7 cellular contexts compared by ENCODE assay signal in the genomic region with DNA sequence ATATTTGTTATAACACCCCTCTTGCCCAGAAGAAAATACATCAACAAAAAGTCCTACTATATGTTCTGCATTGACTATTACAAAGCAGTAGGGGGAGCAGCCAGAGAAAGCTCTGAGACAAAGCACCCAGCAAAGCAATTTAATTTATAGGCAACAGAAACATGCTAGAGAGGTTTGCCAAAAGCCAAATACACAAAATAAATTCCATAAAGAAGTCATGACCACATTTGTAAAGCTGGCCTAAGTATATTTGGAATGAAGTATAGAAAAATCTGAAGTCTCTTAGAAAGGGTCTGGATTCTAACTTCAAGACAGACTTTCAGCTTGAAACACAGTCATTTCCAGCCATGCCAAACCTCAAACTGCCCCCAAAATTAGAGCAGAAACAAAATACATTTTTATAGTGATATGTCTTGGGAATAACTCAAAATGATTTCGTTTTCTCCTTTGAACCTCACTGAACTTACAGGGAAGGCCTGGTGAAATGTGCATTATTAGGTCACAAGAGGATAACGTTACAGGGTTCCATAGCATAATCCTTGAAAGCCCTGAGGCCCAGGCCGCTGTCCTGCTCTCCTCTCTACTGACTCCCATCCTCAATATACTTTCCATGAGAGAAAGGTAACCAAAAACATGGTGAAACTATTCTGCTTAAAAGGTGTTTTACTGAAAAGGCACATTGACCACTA.
DNase-seq lines count a peak whose midpoint lies in the region; ATAC-seq and TF ChIP-seq lines count a peak whose summit lies in the region.

No MANE protein-coding gene starts in this region.

- DNase-seq in CD8-positive, alpha-beta memory T cell, result peak in 4 of 5 donors; percentile 8 to 50 (median 44)
- DNase-seq in GM13977 (ENCODE audit: low spot score), result peak; percentile 46
- peak; percentile 51 for DNase-seq in LoVo (ENCODE audit: low spot score)
- DNase-seq in activated CD8-positive, alpha-beta T cell treated with anti-CD3 and anti-CD28 coated beads for 36 hours, result peak; percentile 38
- no peak for DNase-seq in glutamatergic neuron
- DNase-seq in thoracic aorta (ENCODE audit: low spot score), result no peak

- no peaks in the 10 kb centered on the region for H3K9me3 ChIP-seq in CD8-positive, alpha-beta memory T cell (ENCODE audit: low read length)
- H3K9me3 ChIP-seq in thoracic aorta, result no peaks in the 10 kb centered on the region

- H3K27me3 ChIP-seq in CD8-positive, alpha-beta memory T cell (ENCODE audit: insufficient read depth, low read length, poor library complexity, severe bottlenecking), result no peaks in the 10 kb centered on the region
- H3K27me3 ChIP-seq in thoracic aorta (replicated peaks; ENCODE audit: insufficient read depth), result no peaks in the 10 kb centered on the region

- peak overlapping the region in 6 of 7 donors; percentile 20 to 92 (median 35) for H3K4me3 Mint-ChIP-seq in CD8-positive, alpha-beta memory T cell
- H3K4me3 Mint-ChIP-seq in activated CD8-positive, alpha-beta T cell treated with anti-CD3 and anti-CD28 coated beads for 36 hours, result peak overlapping the region; percentile 89
- no peak overlapping the region for H3K4me3 Mint-ChIP-seq in glutamatergic neuron (ENCODE audit: unreplicated experiment)

- CTCF ChIA-PET in CD8-positive, alpha-beta memory T cell (lab: Charles Lee), result interaction anchor here (0.6 to 4.9 kb wide), 20 partner anchors 13 to 153 kb away, joined by 3 to 73 read pairs (median 4); no protein-coding TSS in a partner anchor
- CTCF ChIA-PET in activated CD8-positive, alpha-beta T cell treated with anti-CD3 and anti-CD28 coated beads for 36 hours (lab: Charles Lee), result interaction anchor here (0.7 to 6.4 kb wide), 30 partner anchors 10 to 330 kb away, joined by 3 to 135 read pairs (median 5); no protein-coding TSS in a partner anchor

- TF ChIP-seq CTCF in GM13977 (IDR thresholded peaks at IDR 0.05; ENCODE audit: extremely low read depth, insufficient read depth, missing control alignments) (peak; percentile 58), glutamatergic neuron (IDR thresholded peaks at IDR 0.05; ENCODE audit: partially characterized antibody, unreplicated experiment) (peak; percentile 46), thoracic aorta (IDR thresholded peaks at IDR 0.05) (peak; percentile 36)
- TF ChIP-seq CTCF in activated CD8-positive, alpha-beta T cell treated with anti-CD3 and anti-CD28 coated beads for 36 hours (IDR thresholded peaks at IDR 0.05), result peak; percentile 85

- intact Hi-C loops in activated CD8-positive, alpha-beta T cell treated with anti-CD3 and anti-CD28 coated beads for 36 hours (cut with micrococcal nuclease), result loop anchor here (5.0 kb wide), 1 partner anchor 63 kb away; no protein-coding TSS in a partner anchor

- no peaks in the 10 kb centered on the region for H3K9me3 Mint-ChIP-seq in CD8-positive, alpha-beta memory T cell
- peaks cover 4% of the 10 kb centered on the region for H3K9me3 Mint-ChIP-seq in activated CD8-positive, alpha-beta T cell treated with anti-CD3 and anti-CD28 coated beads for 36 hours
- peaks cover under 1% of the 10 kb centered on the region for H3K9me3 Mint-ChIP-seq in glutamatergic neuron (ENCODE audit: unreplicated experiment)

- POLR2A ChIA-PET in CD8-positive, alpha-beta memory T cell (lab: Charles Lee), result interaction anchor here (0.8 kb wide), 1 partner anchor 93 kb away, joined by 4 read pairs; no protein-coding TSS in a partner anchor
- POLR2A ChIA-PET in activated CD8-positive, alpha-beta T cell treated with anti-CD3 and anti-CD28 coated beads for 36 hours (lab: Charles Lee), result interaction anchor here (1.4 to 4.3 kb wide), 4 partner anchors 34 to 147 kb away, joined by 3 to 17 read pairs (median 4); no protein-coding TSS in a partner anchor

- in situ Hi-C loops in GM13977 (cut with MboI; ENCODE audit: low pct_unique_long_range_greater_than_20kb, low sequenced_read_pairs, unreplicated experiment), result no loop called here

- no peaks in the 10 kb centered on the region for H3K36me3 ChIP-seq in CD8-positive, alpha-beta memory T cell (ENCODE audit: insufficient read depth, low read length)
- H3K36me3 ChIP-seq in thoracic aorta, result no peaks in the 10 kb centered on the region

- H3K27me3 Mint-ChIP-seq in CD8-positive, alpha-beta memory T cell, result peaks cover 0 to 1% of the 10 kb centered on the region in 2 donors
- H3K27me3 Mint-ChIP-seq in activated CD8-positive, alpha-beta T cell treated with anti-CD3 and anti-CD28 coated beads for 36 hours, result no peaks in the 10 kb centered on the region
- peaks cover 2% of the 10 kb centered on the region for H3K27me3 Mint-ChIP-seq in glutamatergic neuron (ENCODE audit: unreplicated experiment)

- peaks cover 57 to 81% (median 60%) of the 10 kb centered on the region in 3 donors for H3K4me1 Mint-ChIP-seq in CD8-positive, alpha-beta memory T cell
- H3K4me1 Mint-ChIP-seq in activated CD8-positive, alpha-beta T cell treated with anti-CD3 and anti-CD28 coated beads for 36 hours (ENCODE audit: low read depth), result peaks cover 43% of the 10 kb centered on the region
- H3K4me1 Mint-ChIP-seq in glutamatergic neuron (ENCODE audit: low read depth, unreplicated experiment), result no peaks in the 10 kb centered on the region

- peaks cover 30% of the 10 kb centered on the region for H3K4me1 ChIP-seq in CD8-positive, alpha-beta memory T cell (ENCODE audit: insufficient read depth, low read length)
- peaks cover 8 to 12% of the 10 kb centered on the region in 2 donors for H3K4me1 ChIP-seq in thoracic aorta (ENCODE audit: control insufficient read depth in 1 of 2, low read depth in 2 of 2)

- H3K4me3 ChIP-seq in CD8-positive, alpha-beta memory T cell (ENCODE audit: low read length), result peak overlapping the region; percentile 3
- no peak overlapping the region for H3K4me3 ChIP-seq in thoracic aorta

- peak overlapping the region in 7 of 8 donors; percentile 10 to 81 (median 44) for H3K27ac Mint-ChIP-seq in CD8-positive, alpha-beta memory T cell
- peak overlapping the region; percentile 85 for H3K27ac Mint-ChIP-seq in activated CD8-positive, alpha-beta T cell treated with anti-CD3 and anti-CD28 coated beads for 36 hours
- H3K27ac Mint-ChIP-seq in glutamatergic neuron (ENCODE audit: unreplicated experiment), result no peak overlapping the region

- ATAC-seq in activated CD8-positive, alpha-beta T cell treated with anti-CD3 and anti-CD28 coated beads for 36 hours, result peak; percentile 27
- ATAC-seq in thoracic aorta (ENCODE audit: insufficient number of reproducible peaks, low FRiP score, low read depth) (no peak), HG03521 (IDR thresholded peaks at IDR 0.05; ENCODE audit: unreplicated experiment) (no peak)

- peaks cover 16 to 78% (median 16%) of the 10 kb centered on the region in 3 donors for H3K36me3 Mint-ChIP-seq in CD8-positive, alpha-beta memory T cell
- H3K36me3 Mint-ChIP-seq in activated CD8-positive, alpha-beta T cell treated with anti-CD3 and anti-CD28 coated beads for 36 hours (ENCODE audit: low read depth), result peaks cover 76% of the 10 kb centered on the region
- H3K36me3 Mint-ChIP-seq in glutamatergic neuron (ENCODE audit: unreplicated experiment), result no peaks in the 10 kb centered on the region

- no peak overlapping the region for H3K27ac ChIP-seq in CD8-positive, alpha-beta memory T cell (ENCODE audit: low read depth, low read length)
- H3K27ac ChIP-seq in thoracic aorta, result no peak overlapping the region

Comparison
In these comparisons a context has a peak if more than half of its experiments do, and no peak if none do; other contexts are left out.
1. DNase-seq: peak in CD8-positive, alpha-beta memory T cell (4 of 5), GM13977 (single experiment), LoVo (single experiment) and activated CD8-positive, alpha-beta T cell treated with anti-CD3 and anti-CD28 coated beads for 36 hours (single experiment); none in glutamatergic neuron (single experiment) and thoracic aorta (single experiment).
2. Peak in every context shown above with its lines, with median percentiles within 50 percentile points of each other: CTCF ChIP-seq.